Comparison of ENCODE assay signal across 1 cellular context in genomic region chr6:1473166-1473565, GRCh38.
TF ChIP-seq lines count a peak whose summit lies in the region.

No MANE protein-coding gene starts in this region.

TF ChIP-seq in WTC11, 78 proteins besides CTCF, POLR2A, EP300 and RAD21 (continued from another document):
- TF ChIP-seq, protein P1, sequence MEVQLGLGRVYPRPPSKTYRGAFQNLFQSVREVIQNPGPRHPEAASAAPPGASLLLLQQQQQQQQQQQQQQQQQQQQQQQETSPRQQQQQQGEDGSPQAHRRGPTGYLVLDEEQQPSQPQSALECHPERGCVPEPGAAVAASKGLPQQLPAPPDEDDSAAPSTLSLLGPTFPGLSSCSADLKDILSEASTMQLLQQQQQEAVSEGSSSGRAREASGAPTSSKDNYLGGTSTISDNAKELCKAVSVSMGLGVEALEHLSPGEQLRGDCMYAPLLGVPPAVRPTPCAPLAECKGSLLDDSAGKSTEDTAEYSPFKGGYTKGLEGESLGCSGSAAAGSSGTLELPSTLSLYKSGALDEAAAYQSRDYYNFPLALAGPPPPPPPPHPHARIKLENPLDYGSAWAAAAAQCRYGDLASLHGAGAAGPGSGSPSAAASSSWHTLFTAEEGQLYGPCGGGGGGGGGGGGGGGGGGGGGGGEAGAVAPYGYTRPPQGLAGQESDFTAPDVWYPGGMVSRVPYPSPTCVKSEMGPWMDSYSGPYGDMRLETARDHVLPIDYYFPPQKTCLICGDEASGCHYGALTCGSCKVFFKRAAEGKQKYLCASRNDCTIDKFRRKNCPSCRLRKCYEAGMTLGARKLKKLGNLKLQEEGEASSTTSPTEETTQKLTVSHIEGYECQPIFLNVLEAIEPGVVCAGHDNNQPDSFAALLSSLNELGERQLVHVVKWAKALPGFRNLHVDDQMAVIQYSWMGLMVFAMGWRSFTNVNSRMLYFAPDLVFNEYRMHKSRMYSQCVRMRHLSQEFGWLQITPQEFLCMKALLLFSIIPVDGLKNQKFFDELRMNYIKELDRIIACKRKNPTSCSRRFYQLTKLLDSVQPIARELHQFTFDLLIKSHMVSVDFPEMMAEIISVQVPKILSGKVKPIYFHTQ (CRISPR knock-in tag; IDR thresholded peaks at IDR 0.05), result no peak
- TF ChIP-seq MLX (CRISPR knock-in tag; IDR thresholded peaks at IDR 0.05) (no peak), OVOL2 (CRISPR knock-in tag; IDR thresholded peaks at IDR 0.05; ENCODE audit: borderline replicate concordance) (no peak), CREM (CRISPR knock-in tag; IDR thresholded peaks at IDR 0.05) (no peak), NFE2L1 (CRISPR knock-in tag; IDR thresholded peaks at IDR 0.05) (no peak), ZNF532 (CRISPR knock-in tag; IDR thresholded peaks at IDR 0.05; ENCODE audit: borderline replicate concordance) (no peak), SMAD4 (CRISPR knock-in tag; IDR thresholded peaks at IDR 0.05) (no peak), EMX1 (CRISPR knock-in tag; IDR thresholded peaks at IDR 0.05) (no peak)
